In the genomic region with DNA sequence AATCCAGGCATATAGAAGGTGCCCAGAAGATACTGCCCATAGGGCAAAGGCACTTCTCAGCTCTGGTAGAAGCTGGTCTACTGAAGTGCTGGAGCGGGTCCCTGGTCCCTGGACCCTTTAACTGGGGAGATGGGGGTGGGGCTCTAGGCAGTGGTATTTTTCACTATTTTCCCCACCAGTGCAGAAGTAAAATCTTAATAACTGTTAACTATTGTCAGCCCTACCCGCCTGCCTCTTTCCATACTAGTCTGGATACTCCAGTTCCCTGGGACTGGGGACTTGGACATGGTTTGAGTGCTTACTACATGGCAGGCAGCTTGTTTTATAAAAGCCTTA, we compare ENCODE assay signal across 1 cellular context.
TF ChIP-seq lines count a peak whose summit lies in the region.

No MANE protein-coding gene starts in this region.

TF ChIP-seq in HEK293, 187 proteins besides CTCF, POLR2A, EP300 and RAD21 (continued from another document):
- TF ChIP-seq, protein P1, sequence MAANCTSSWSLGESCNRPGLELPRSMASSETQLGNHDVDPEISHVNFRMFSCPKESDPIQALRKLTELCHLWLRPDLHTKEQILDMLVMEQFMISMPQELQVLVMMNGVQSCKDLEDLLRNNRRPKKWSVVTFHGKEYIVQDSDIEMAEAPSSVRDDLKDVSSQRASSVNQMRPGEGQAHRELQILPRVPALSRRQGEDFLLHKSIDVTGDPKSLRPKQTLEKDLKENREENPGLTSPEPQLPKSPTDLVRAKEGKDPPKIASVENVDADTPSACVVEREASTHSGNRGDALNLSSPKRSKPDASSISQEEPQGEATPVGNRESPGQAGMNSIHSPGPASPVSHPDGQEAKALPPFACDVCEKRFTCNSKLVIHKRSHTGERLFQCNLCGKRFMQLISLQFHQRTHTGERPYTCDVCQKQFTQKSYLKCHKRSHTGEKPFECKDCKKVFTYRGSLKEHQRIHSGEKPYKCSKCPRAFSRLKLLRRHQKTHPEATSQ (tag by site-specific recombination; IDR thresholded peaks at IDR 0.05): no peak
- TF ChIP-seq ZNF239 (tag by site-specific recombination; IDR thresholded peaks at IDR 0.05) (no peak), ZNF223 (tag by site-specific recombination; IDR thresholded peaks at IDR 0.05) (no peak)
- TF ChIP-seq, protein P2, sequence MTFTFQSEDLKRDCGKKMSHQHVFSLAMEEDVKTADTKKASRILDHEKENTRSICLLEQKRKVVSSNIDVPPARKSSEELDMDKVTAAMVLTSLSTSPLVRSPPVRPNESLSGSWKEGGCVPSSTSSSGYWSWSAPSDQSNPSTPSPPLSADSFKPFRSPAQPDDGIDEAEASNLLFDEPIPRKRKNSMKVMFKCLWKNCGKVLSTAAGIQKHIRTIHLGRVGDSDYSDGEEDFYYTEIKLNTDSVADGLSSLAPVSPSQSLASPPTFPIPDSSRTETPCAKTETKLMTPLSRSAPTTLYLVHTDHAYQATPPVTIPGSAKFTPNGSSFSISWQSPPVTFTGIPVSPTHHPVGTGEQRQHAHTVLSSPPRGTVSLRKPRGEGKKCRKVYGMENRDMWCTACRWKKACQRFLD (tag by site-specific recombination; IDR thresholded peaks at IDR 0.05): no peak
- TF ChIP-seq, protein P3, sequence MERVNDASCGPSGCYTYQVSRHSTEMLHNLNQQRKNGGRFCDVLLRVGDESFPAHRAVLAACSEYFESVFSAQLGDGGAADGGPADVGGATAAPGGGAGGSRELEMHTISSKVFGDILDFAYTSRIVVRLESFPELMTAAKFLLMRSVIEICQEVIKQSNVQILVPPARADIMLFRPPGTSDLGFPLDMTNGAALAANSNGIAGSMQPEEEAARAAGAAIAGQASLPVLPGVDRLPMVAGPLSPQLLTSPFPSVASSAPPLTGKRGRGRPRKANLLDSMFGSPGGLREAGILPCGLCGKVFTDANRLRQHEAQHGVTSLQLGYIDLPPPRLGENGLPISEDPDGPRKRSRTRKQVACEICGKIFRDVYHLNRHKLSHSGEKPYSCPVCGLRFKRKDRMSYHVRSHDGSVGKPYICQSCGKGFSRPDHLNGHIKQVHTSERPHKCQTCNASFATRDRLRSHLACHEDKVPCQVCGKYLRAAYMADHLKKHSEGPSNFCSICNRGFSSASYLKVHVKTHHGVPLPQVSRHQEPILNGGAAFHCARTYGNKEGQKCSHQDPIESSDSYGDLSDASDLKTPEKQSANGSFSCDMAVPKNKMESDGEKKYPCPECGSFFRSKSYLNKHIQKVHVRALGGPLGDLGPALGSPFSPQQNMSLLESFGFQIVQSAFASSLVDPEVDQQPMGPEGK (tag by site-specific recombination; IDR thresholded peaks at IDR 0.05): no peak
